30 cellular contexts compared by ENCODE assay signal in genomic region chr5:20056933-20057332, GRCh38.
"Had no signal": no experiment of that assay in that cellular context is flagged by ENCODE, and none has a peak within 500 bp of the region (broad histone marks: within the 10 kb centered on the region; RNA-seq: fewer than 3 reads in every experiment).

No MANE protein-coding gene starts in this region.

- H3K4me3 ChIP-seq: adrenal gland, ascending aorta, body of pancreas, breast epithelium, cardiac muscle cell had no signal

- H3K27me3 ChIP-seq: adrenal gland, ascending aorta, body of pancreas, brain microvascular endothelial cell, breast epithelium, cardiac muscle cell had no signal

- H3K4me1 ChIP-seq: adrenal gland, ascending aorta, body of pancreas, breast epithelium had no signal

- DNase-seq: activated effector memory CD4-positive, alpha-beta T cell treated with anti-CD3 and anti-CD28 coated beads, Interleukin-2, amount 50 U/mL, for 16 hours; activated effector memory CD4-positive, alpha-beta T cell treated with Interleukin-2 at 50 U/mL for 16 hours; activated gamma-delta T cell; activated gamma-delta T cell treated with Interleukin-2 at 50 U/mL for 16 hours; activated naive CD4-positive, alpha-beta T cell; activated naive CD4-positive, alpha-beta T cell treated with anti-CD3 and anti-CD28 coated beads for 36 hours; activated naive CD4-positive, alpha-beta T cell treated with anti-CD3 and anti-CD28 coated beads, Interleukin-2, amount 10 ng/mL, durations not matched to agents 7 days and 5 days; activated naive CD4-positive, alpha-beta T cell treated with anti-CD3 and anti-CD28 coated beads, Interleukin-2, amount 50 U/mL, for 16 hours; activated naive CD4-positive, alpha-beta T cell treated with Interleukin-2 at 50 U/mL for 16 hours; activated naive CD8-positive, alpha-beta T cell treated with anti-CD3 and anti-CD28 coated beads for 36 hours; activated naive CD8-positive, alpha-beta T cell treated with anti-CD3 and anti-CD28 coated beads, Interleukin-2, amount 10 ng/mL, durations not matched to agents 7 days and 5 days; activated naive CD8-positive, alpha-beta T cell treated with anti-CD3 and anti-CD28 coated beads, Interleukin-2, amount 50 U/mL, for 24 hours; activated T-cell treated with anti-CD3 and anti-CD28 coated beads, Interleukin-2, amount 50 U/mL, for 4 hours; activated T-cell treated with anti-CD3 and anti-CD28 coated beads, Interleukin-2, amount 50 U/mL, for 48 hours; activated T-cell treated with anti-CD3 and anti-CD28 coated beads, Interleukin-2, amount 50 U/mL, for 72 hours; adrenal gland; amniotic stem cell; amygdala; anterior cingulate cortex; aorta; body of pancreas; brain microvascular endothelial cell; caudate nucleus; central memory CD4-positive, alpha-beta T cell; cerebellar nuclear complex had no signal

- H3K36me3 ChIP-seq: adrenal gland, ascending aorta, brain microvascular endothelial cell, breast epithelium, cardiac muscle cell had no signal

- H3K27ac ChIP-seq: adrenal gland, ascending aorta, body of pancreas, brain microvascular endothelial cell, breast epithelium, cardiac muscle cell had no signal

- ATAC-seq: activated naive CD4-positive, alpha-beta T cell treated with anti-CD3 and anti-CD28 coated beads, Interleukin-2, amount 50 U/mL, for 72 hours; activated naive CD8-positive, alpha-beta T cell treated with anti-CD3 and anti-CD28 coated beads, Interleukin-2, amount 50 U/mL, for 24 hours; activated T-cell treated with anti-CD3 and anti-CD28 coated beads, Interleukin-2, amount 50 U/mL, for 4 hours; activated T-cell treated with anti-CD3 and anti-CD28 coated beads, Interleukin-2, amount 50 U/mL, for 72 hours; activated T-helper 17 cell treated with anti-CD3 and anti-CD28 coated beads, Interleukin-2, amount 50 U/mL, for 72 hours; body of pancreas had no signal

- H3K9me3 ChIP-seq: adrenal gland, ascending aorta, body of pancreas, breast epithelium had no signal
